In the genomic region with DNA sequence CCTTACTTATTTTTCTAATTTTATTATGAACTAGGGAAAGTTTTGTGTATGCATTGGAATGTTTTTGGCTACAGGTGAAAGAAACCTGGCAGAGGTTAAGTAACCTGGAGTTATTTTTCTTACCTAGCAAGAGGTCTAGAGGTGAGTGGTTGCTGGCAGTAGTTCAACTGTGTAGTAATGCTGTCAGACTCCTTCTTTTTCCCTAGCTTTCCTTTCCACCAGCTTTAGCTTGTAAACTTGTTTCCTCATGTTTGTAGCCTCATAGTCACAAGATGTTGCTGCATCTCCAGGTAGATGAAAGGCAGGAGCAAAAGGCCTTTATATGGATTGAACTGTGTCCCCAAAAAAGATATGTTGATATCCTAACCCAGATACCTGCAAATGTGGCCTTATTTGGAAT, we compare ENCODE assay signal across 19 cellular contexts.
DNase-seq lines count a peak whose midpoint lies in the region; ATAC-seq and TF ChIP-seq lines count a peak whose summit lies in the region.
"Had no signal": no experiment of that assay in that cellular context is flagged by ENCODE, and none has a peak within 500 bp of the region (broad histone marks: within the 10 kb centered on the region; RNA-seq: fewer than 3 reads in every experiment).

No MANE protein-coding gene starts in this region.

- no peaks in the 10 kb centered on the region for H3K4me1 ChIP-seq in prostate gland (replicated peaks)
- H3K4me1 ChIP-seq: BE2C had no signal

- no peak for TF ChIP-seq RAD21 in Ishikawa (IDR thresholded peaks at IDR 0.05; ENCODE audit: low read depth)

- H3K27ac ChIP-seq in RWPE1 (no peak overlapping the region), prostate gland (peak overlapping the region in 1 of 2 donors; percentile 0)
- H3K27ac ChIP-seq: heart left ventricle had no signal

- DNase-seq in RWPE1 (ENCODE audit: low spot score) (peak; percentile 45), prostate gland (ENCODE audit: low spot score) (peak; percentile 58), NCI-H2227 treated with DMSO at 0.1 percent for 48 hours (lab: John Stamatoyannopoulos, UW) (no peak)
- DNase-seq: BE2C; effector CD4-positive, alpha-beta T cell; heart left ventricle; mesendoderm; NCI-H1417; NCI-H2171; nephron progenitor cell; NK-92 treated with Interleukin-12 subunit alpha and Interleukin-12 subunit beta, amount 100 ng/mL, for 24 hours; small intestine; stimulated activated CD4-positive, alpha-beta T cell treated with anti-CD3 and anti-CD28 coated beads, Interleukin-4, amount 100 ng/mL, for 1 hour; substantia nigra had no signal

- no peaks in the 10 kb centered on the region for H3K27me3 ChIP-seq in prostate gland (replicated peaks; ENCODE audit: insufficient read depth)
- H3K27me3 ChIP-seq: BE2C, heart left ventricle had no signal

- H3K9me3 ChIP-seq in prostate gland: no peaks in the 10 kb centered on the region
- H3K9me3 ChIP-seq: BE2C, heart left ventricle had no signal

- ATAC-seq in esophagus mucosa (peak; percentile 82), HG02623 (IDR thresholded peaks at IDR 0.05; ENCODE audit: unreplicated experiment) (no peak), HG02973 (IDR thresholded peaks at IDR 0.05; ENCODE audit: unreplicated experiment) (no peak)
- ATAC-seq: heart left ventricle, Right ventricle myocardium inferior had no signal

- CTCF ChIA-PET in RWPE1 (lab: Yijun Ruan, JAX): interaction anchor here (0.7 to 1.1 kb wide), 3 partner anchors 77 to 414 kb away, joined by 3 to 4 read pairs (median 4); no protein-coding TSS in a partner anchor

- TF ChIP-seq CTCF in RWPE1 (conservative IDR thresholded peaks at IDR 0.05; ENCODE audit: low read depth) (no peak), prostate gland (IDR thresholded peaks at IDR 0.05) (no peak)

- H3K4me3 ChIP-seq in prostate gland: no peak overlapping the region
- H3K4me3 ChIP-seq: heart left ventricle had no signal

- no peaks in the 10 kb centered on the region for H3K36me3 ChIP-seq in prostate gland
- H3K36me3 ChIP-seq: BE2C, heart left ventricle had no signal

- intact Hi-C loops in prostate gland (cut with DNase I): no loop called here

- POLR2A ChIA-PET in RWPE1 (lab: Yijun Ruan, JAX; ENCODE audit: low non-redundant PET): no interaction called here

- no peak for TF ChIP-seq EP300 in Ishikawa (IDR thresholded peaks at IDR 0.05; ENCODE audit: borderline replicate concordance)

- TF ChIP-seq POLR2A in prostate gland (IDR thresholded peaks at IDR 0.05): no peak

TF ChIP-seq in Ishikawa, 13 proteins besides CTCF, POLR2A, EP300 and RAD21:
- TF ChIP-seq ZBTB7A (IDR thresholded peaks at IDR 0.05; ENCODE audit: low read depth) (no peak), CEBPB (IDR thresholded peaks at IDR 0.05) (peak; percentile 41; the same call in 1 of the 2 replicates), TEAD4 (IDR thresholded peaks at IDR 0.05) (0 out of 2 replicates have a peak, but pooled peaks have one; percentile 11), NFIC (IDR thresholded peaks at IDR 0.05) (peak; percentile 81)
TF ChIP-seq in Ishikawa: peak in this region for 3.
